9 cellular contexts compared by ENCODE assay signal in the genomic region with DNA sequence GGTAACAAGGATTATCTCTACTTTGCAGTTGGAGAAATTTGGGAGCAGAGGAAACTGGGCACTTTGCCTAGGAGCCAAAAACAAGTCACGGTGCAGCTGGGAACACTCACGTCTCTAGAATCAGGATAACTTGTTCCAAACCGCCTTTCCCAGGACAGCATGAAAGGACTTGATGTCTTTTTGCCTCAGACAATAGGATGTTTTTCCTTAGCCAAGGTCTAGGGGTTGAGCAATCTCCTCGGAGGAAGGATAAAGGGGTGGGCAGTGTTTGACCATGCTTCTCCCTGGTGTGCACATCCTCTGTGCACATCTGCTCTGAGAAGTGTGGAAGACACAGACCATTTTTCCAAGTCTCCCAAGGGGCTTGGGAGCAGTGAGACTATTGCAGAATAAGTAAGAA. TPM values are rescaled to one million over a fixed set of nuclear protein-coding genes. Genes with fewer than 3 reads are reported as not detected.
DNase-seq lines count a peak whose midpoint lies in the region; ATAC-seq and TF ChIP-seq lines count a peak whose summit lies in the region.
"Had no signal": no experiment of that assay in that cellular context is flagged by ENCODE, and none has a peak within 500 bp of the region (broad histone marks: within the 10 kb centered on the region; RNA-seq: fewer than 3 reads in every experiment).

No MANE protein-coding gene starts in this region.

- ATAC-seq in GM21723 (IDR thresholded peaks at IDR 0.05; ENCODE audit: unreplicated experiment), result no peak
- no peak for ATAC-seq in HG02588 (IDR thresholded peaks at IDR 0.05; ENCODE audit: unreplicated experiment)
- ATAC-seq: stimulated activated naive B cell treated with anti-CD40 and anti-IgM and Interleukin-4, amounts not matched to agents 10 μg/mL and 1 μg/mL and 100 μg/mL, for 72 hours had no signal

- H3K27me3 ChIP-seq in GM23248 (replicated peaks; ENCODE audit: insufficient read depth) (no peaks in the 10 kb centered on the region), layer of hippocampus (ENCODE audit: control insufficient read depth, insufficient read depth, low read length) (no peaks in the 10 kb centered on the region), skeletal muscle tissue (ENCODE audit: control insufficient read depth in 3 of 3, insufficient read depth in 3 of 3, low read length in 3 of 3) (no peaks in the 10 kb centered on the region)

- H3K4me3 ChIP-seq in GM23248 (no peak overlapping the region), skeletal muscle tissue (ENCODE audit: low read length in 3 of 3) (peak overlapping the region in 1 of 3 donors; percentile 10)

- no peaks in the 10 kb centered on the region for H4K20me1 ChIP-seq in GM23248 (ENCODE audit: insufficient read depth)

- H3K9me3 ChIP-seq in GM23248 (ENCODE audit: low read depth), result no peaks in the 10 kb centered on the region
- no peaks in the 10 kb centered on the region for H3K9me3 ChIP-seq in skeletal muscle tissue (ENCODE audit: control insufficient read depth in 3 of 3, low read length in 3 of 3)

- in situ Hi-C loops in GM23248 (cut with MboI), result no loop called here

- 0 out of 2 replicates have a peak overlapping the region, but pooled peaks have one; percentile 3 for H2AFZ ChIP-seq in GM23248

- 0 out of 2 replicates have a peak, but pooled peaks cover 7% of the 10 kb centered on the region for H3K4me1 ChIP-seq in GM23248 (ENCODE audit: insufficient read depth)
- peaks cover 3 to 8% (median 6%) of the 10 kb centered on the region in 3 donors for H3K4me1 ChIP-seq in skeletal muscle tissue (ENCODE audit: control insufficient read depth in 3 of 3, insufficient read depth in 3 of 3, low read length in 3 of 3)

- WGBS in GM23248 (ENCODE audit: low coverage in 1 of 2, low lambda C conversion rate in 2 of 2, missing lambda C conversion rate in 2 of 2), 2 experiments, result 12 to 17% methylated on average over 4 of the region's 4 CpGs

- H3K79me2 ChIP-seq in GM23248 (ENCODE audit: insufficient read depth), result no peaks in the 10 kb centered on the region

- no peak overlapping the region for H3K4me2 ChIP-seq in GM23248 (ENCODE audit: unreplicated experiment)

- no peak for TF ChIP-seq CTCF in GM20000 (IDR thresholded peaks at IDR 0.05; ENCODE audit: extremely low read depth, missing control alignments)

- H3K36me3 ChIP-seq in GM23248 (ENCODE audit: low read depth), result no peaks in the 10 kb centered on the region
- H3K36me3 ChIP-seq in skeletal muscle tissue (ENCODE audit: control insufficient read depth in 3 of 3, insufficient read depth in 3 of 3, low read length in 3 of 3), result no peaks in the 10 kb centered on the region

- H3K9me2 ChIP-seq in GM23248 (ENCODE audit: insufficient read depth), result no peaks in the 10 kb centered on the region

- no peak overlapping the region for H3K9ac ChIP-seq in GM23248
- H3K9ac ChIP-seq in skeletal muscle tissue (ENCODE audit: low read depth in 1 of 3, low read length in 3 of 3), result no peak overlapping the region

- H3K27ac ChIP-seq in GM23248, result no peak overlapping the region
- H3K27ac ChIP-seq in layer of hippocampus (ENCODE audit: low read depth, low read length), result peak overlapping the region; percentile 73
- peak overlapping the region; percentile 39 for H3K27ac ChIP-seq in skeletal muscle tissue (ENCODE audit: low read depth, low read length)

- no peaks in the 10 kb centered on the region for H3F3A ChIP-seq in GM23248 (ENCODE audit: insufficient read depth)

- peak; percentile 56 for DNase-seq in GM23248
- peak; percentile 48 for DNase-seq in cerebellar cortex (ENCODE audit: low spot score)
- DNase-seq in GM20000 (ENCODE audit: low spot score), result no peak
- no peak for DNase-seq in activated CD4-positive, CD25-positive, alpha-beta regulatory T cell treated with anti-CD3 and anti-CD28 coated beads, Interleukin-2, amount 50 U/mL, for 72 hours
- DNase-seq: stimulated activated naive B cell treated with anti-CD40 and anti-IgM and Interleukin-4, amounts not matched to agents 10 μg/mL and 1 μg/mL and 100 μg/mL, for 72 hours had no signal

RNA-seq across cellular contexts. Expression of gene SPARCL1, which starts 1.7 kb away (rescaled TPM):
- not detected in 2 replicates for total RNA-seq in GM23248 (2014; rRNA removed; shearing (Covaris generic))
- not detected in 2 replicates for polyA plus RNA-seq in GM23248 (2016; fragmentation: Nextera tagmentation; extraction: Ambion mirVana)
- 116 TPM for total RNA-seq in skeletal muscle tissue

Comparison
In these comparisons a context has a peak if more than half of its experiments do, and no peak if none do; other contexts are left out.
1. DNase-seq: peak in GM23248 (single experiment) and cerebellar cortex (single experiment); none in GM20000 (single experiment) and activated CD4-positive, CD25-positive, alpha-beta regulatory T cell treated with anti-CD3 and anti-CD28 coated beads, Interleukin-2, amount 50 U/mL, for 72 hours (single experiment).
2. RNA of gene SPARCL1, which starts 1.7 kb away (total RNA-seq): 116 TPM in skeletal muscle tissue (single experiment); not detected in GM23248; every median in the first group is over 100 times any median in the second.